In genomic region chr19:16496613-16496983, GRCh38 we compare ENCODE assay signal across 8 cellular contexts. TPM values are rescaled to one million over a fixed set of nuclear protein-coding genes. Genes with fewer than 3 reads are reported as not detected.
DNase-seq lines count a peak whose midpoint lies in the region; ATAC-seq and TF ChIP-seq lines count a peak whose summit lies in the region.

No MANE protein-coding gene starts in this region.

- ATAC-seq in naive B cell (ENCODE audit: low read depth in 2 of 2): no peak

- H3K9me2 ChIP-seq in DOHH2 (replicated peaks; ENCODE audit: control insufficient read depth, low read length): no peaks in the 10 kb centered on the region
- no peaks in the 10 kb centered on the region for H3K9me2 ChIP-seq in OCI-LY1 (ENCODE audit: low read depth, low read length)

- H3K4me1 Mint-ChIP-seq in naive B cell: peaks cover 6 to 24% (median 10%) of the 10 kb centered on the region in 3 donors

- H3K9me3 ChIP-seq in DOHH2 (ENCODE audit: control insufficient read depth, insufficient read depth, low read length) (no peaks in the 10 kb centered on the region), OCI-LY1 (ENCODE audit: low read length) (no peaks in the 10 kb centered on the region), ectodermal cell (ENCODE audit: control insufficient read depth, low read length) (no peaks in the 10 kb centered on the region)

- H3F3A ChIP-seq in DOHH2 (ENCODE audit: control insufficient read depth, insufficient read depth): peaks cover 3% of the 10 kb centered on the region; the same call in 1 of the 2 replicates
- H3F3A ChIP-seq in OCI-LY1 (ENCODE audit: insufficient read depth, low read length): peaks cover 4% of the 10 kb centered on the region; the same call in 1 of the 2 replicates

- H3K4me2 ChIP-seq in DOHH2 (ENCODE audit: low read length) (peak overlapping the region; percentile 78), OCI-LY1 (ENCODE audit: low read length) (peak overlapping the region; percentile 76)

- H3K27ac Mint-ChIP-seq in naive B cell: peak overlapping the region in 5 of 6 donors; percentile 90 to 98 (median 96)

- peaks cover 0 to 5% of the 10 kb centered on the region in 2 donors for H3K36me3 Mint-ChIP-seq in naive B cell

- no peaks in the 10 kb centered on the region for H3K27me3 Mint-ChIP-seq in naive B cell

- H3K79me2 ChIP-seq in DOHH2 (ENCODE audit: control insufficient read depth, low read length) (peaks cover 33% of the 10 kb centered on the region), OCI-LY1 (ENCODE audit: insufficient read depth, low read length) (no peaks in the 10 kb centered on the region)

- H3K27me3 ChIP-seq in DOHH2 (ENCODE audit: control insufficient read depth, low read length) (no peaks in the 10 kb centered on the region), OCI-LY1 (ENCODE audit: insufficient read depth, low read length) (no peaks in the 10 kb centered on the region), ectodermal cell (ENCODE audit: control insufficient read depth, insufficient read depth, low read length, poor library complexity, severe bottlenecking) (no peaks in the 10 kb centered on the region)

- H4K20me1 ChIP-seq in DOHH2 (ENCODE audit: control insufficient read depth, insufficient read depth, low read depth, low read length) (no peaks in the 10 kb centered on the region), OCI-LY1 (ENCODE audit: insufficient read depth, low read length) (no peaks in the 10 kb centered on the region)

- H3K27ac ChIP-seq in DOHH2 (ENCODE audit: low read depth, low read length) (no peak overlapping the region), OCI-LY1 (ENCODE audit: low read depth, low read length, poor library complexity, severe bottlenecking) (no peak overlapping the region), ectodermal cell (ENCODE audit: insufficient read depth, low read depth, low read length, poor library complexity, severe bottlenecking) (no peak overlapping the region)

- DNase-seq in naive B cell (no peak), GM03348 (ENCODE audit: low spot score) (no peak), NCI-H446 (lab: John Stamatoyannopoulos, UW) (no peak), 8988T (no peak)
- no peak for DNase-seq in activated CD4-positive, CD25-positive, alpha-beta regulatory T cell treated with anti-CD3 and anti-CD28 coated beads, Interleukin-2, amount 50 U/mL, for 72 hours

- peak overlapping the region; percentile 66 for H3K9ac ChIP-seq in OCI-LY1 (ENCODE audit: low read length)

- H3K4me3 ChIP-seq in DOHH2 (ENCODE audit: low read length) (peak overlapping the region; percentile 89), OCI-LY1 (ENCODE audit: low read depth, low read length, poor library complexity, severe bottlenecking) (peak overlapping the region; percentile 69), ectodermal cell (ENCODE audit: insufficient read depth, low read depth, low read length) (peak overlapping the region; percentile 46)

- WGBS in ectodermal cell, 2 experiments: 63% methylated on average over 16 of the region's 16 CpGs

- H3K36me3 ChIP-seq in DOHH2 (ENCODE audit: control insufficient read depth, low read length) (peaks cover 8% of the 10 kb centered on the region), OCI-LY1 (ENCODE audit: insufficient read depth, low read length) (peaks cover 8% of the 10 kb centered on the region; the same call in 1 of the 2 replicates), ectodermal cell (ENCODE audit: control insufficient read depth, insufficient read depth, low read length) (peaks cover 5% of the 10 kb centered on the region)

- H3K4me1 ChIP-seq in DOHH2 (ENCODE audit: control insufficient read depth, low read length) (peaks cover 24% of the 10 kb centered on the region), OCI-LY1 (ENCODE audit: insufficient read depth, low read length, severe bottlenecking) (peaks cover 29% of the 10 kb centered on the region), ectodermal cell (ENCODE audit: control insufficient read depth, insufficient read depth, low read length) (no peaks in the 10 kb centered on the region)

- H3K9me3 Mint-ChIP-seq in naive B cell: no peaks in the 10 kb centered on the region

- no peak overlapping the region for H2AFZ ChIP-seq in OCI-LY1 (ENCODE audit: low read length)

- H3K4me3 Mint-ChIP-seq in naive B cell: peak overlapping the region; percentile 86 to 97 (median 94)

- TF ChIP-seq CTCF in DOHH2 (IDR thresholded peaks at IDR 0.05; ENCODE audit: low read depth, low read length, poor library complexity, severe bottlenecking): no peak
- no peak for TF ChIP-seq CTCF in OCI-LY1 (IDR thresholded peaks at IDR 0.05; ENCODE audit: low read length)

RNA-seq across cellular contexts. Expression of gene C19orf44, which starts 0.4 kb away (rescaled TPM):
- polyA plus RNA-seq in ectodermal cell (2013, experiment 1 of 4): 10.4 TPM
- polyA plus RNA-seq in ectodermal cell (2013, experiment 2 of 4): 11.2 TPM
- 9.1 TPM for polyA plus RNA-seq in ectodermal cell (2013, experiment 3 of 4)
- polyA plus RNA-seq in ectodermal cell (2013, experiment 4 of 4): 10.7 TPM
- polyA plus RNA-seq in naive B cell (ENCODE audit: low read depth in 6 of 6): 1 to 10 TPM in 4 of 6 donors, under 1 TPM in 1, not detected in 1; 0.74 to 4.6 (median 1.4) TPM

RNA-seq across cellular contexts. Expression of gene CALR3, which starts 0.6 kb away (rescaled TPM):
- not detected for polyA plus RNA-seq in ectodermal cell (2013, experiment 1 of 4)
- polyA plus RNA-seq in ectodermal cell (2013, experiment 2 of 4): 0.14 TPM
- not detected for polyA plus RNA-seq in ectodermal cell (2013, experiment 3 of 4)
- not detected for polyA plus RNA-seq in ectodermal cell (2013, experiment 4 of 4)
- under 1 TPM in 1 of 6 donors, not detected in 5; 0.41 TPM for polyA plus RNA-seq in naive B cell (ENCODE audit: low read depth in 6 of 6)

RNA-seq across cellular contexts. Expression of gene EPS15L1, which starts 24.8 kb away (rescaled TPM):
- polyA plus RNA-seq in ectodermal cell (2013, experiment 1 of 4): 47.4 TPM
- polyA plus RNA-seq in ectodermal cell (2013, experiment 2 of 4): 41.2 TPM
- polyA plus RNA-seq in ectodermal cell (2013, experiment 3 of 4): 37.8 TPM
- polyA plus RNA-seq in ectodermal cell (2013, experiment 4 of 4): 39.9 TPM
- polyA plus RNA-seq in naive B cell (ENCODE audit: low read depth in 6 of 6): 10 to 100 TPM in 5 of 6 donors, 1 to 10 TPM in 1; 9.9 to 34.7 (median 20.7) TPM

RNA-seq across cellular contexts. Expression of gene CHERP, which starts 45.6 kb away (rescaled TPM):
- polyA plus RNA-seq in ectodermal cell (2013, experiment 1 of 4): 72.1 TPM
- polyA plus RNA-seq in ectodermal cell (2013, experiment 2 of 4): 68.5 TPM
- 53.3 TPM for polyA plus RNA-seq in ectodermal cell (2013, experiment 3 of 4)
- polyA plus RNA-seq in ectodermal cell (2013, experiment 4 of 4): 57.2 TPM
- 10 to 100 TPM in 2 of 6 donors, 1 to 10 TPM in 4; 3.2 to 19.5 (median 9.4) TPM for polyA plus RNA-seq in naive B cell (ENCODE audit: low read depth in 6 of 6)
